In the genomic region with DNA sequence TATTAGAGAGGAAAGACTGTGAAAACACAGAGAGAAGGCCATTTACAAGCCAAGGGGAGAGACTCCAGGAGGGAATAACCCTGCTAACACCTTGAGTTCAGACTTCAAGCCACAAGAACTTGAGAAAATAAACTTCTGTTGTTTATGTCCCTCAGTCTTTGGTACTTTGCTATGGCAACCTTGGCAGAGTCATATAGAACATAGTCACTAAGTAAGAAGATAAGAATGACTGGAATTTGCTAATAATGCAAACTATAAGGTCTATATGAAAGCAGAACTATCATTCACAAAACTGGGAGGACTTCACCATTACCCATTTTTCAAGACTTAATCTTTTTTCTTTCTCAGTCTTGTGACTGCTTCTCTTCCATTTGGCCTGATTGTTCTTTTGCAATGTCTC, we compare ENCODE assay signal across 21 cellular contexts.
A peak's percentile ranks its signal among the peaks of the same experiment; 100 is the strongest.
DNase-seq lines count a peak whose midpoint lies in the region; ATAC-seq, FAIRE-seq and TF ChIP-seq lines count a peak whose summit lies in the region.
"Had no signal": no experiment of that assay in that cellular context is flagged by ENCODE, and none has a peak within 500 bp of the region (broad histone marks: within the 10 kb centered on the region; RNA-seq: fewer than 3 reads in every experiment).

No MANE protein-coding gene starts in this region.

- no peak overlapping the region for H3K27ac ChIP-seq in PC-3 (ENCODE audit: low read length)
- H3K27ac ChIP-seq in kidney (ENCODE audit: low read depth in 2 of 2, low read length in 2 of 2): no peak overlapping the region
- H3K27ac ChIP-seq: esophagus squamous epithelium, right atrium auricular region, thoracic aorta had no signal

- no peak for FAIRE-seq in kidney (lab: Jason Lieb, UNC)
- FAIRE-seq: GM12878, HepG2 had no signal

- H3K9me3 Mint-ChIP-seq in activated T-helper 17 cell treated with anti-CD3 and anti-CD28 coated beads, Interleukin-2, amount 50 U/mL, for 72 hours: no peaks in the 10 kb centered on the region

- no peaks in the 10 kb centered on the region for H3K79me2 ChIP-seq in PC-3 (ENCODE audit: low read length)

- H3K36me3 ChIP-seq in PC-3 (ENCODE audit: low read depth, low read length) (no peaks in the 10 kb centered on the region), kidney (ENCODE audit: control insufficient read depth in 1 of 2, insufficient read depth in 2 of 2, low read length in 2 of 2) (no peaks in the 10 kb centered on the region), mucosa of descending colon (ENCODE audit: low read depth) (no peaks in the 10 kb centered on the region)
- H3K36me3 ChIP-seq: esophagus squamous epithelium, right atrium auricular region, thoracic aorta had no signal

- no peak for TF ChIP-seq CTCF in PC-3 (conservative IDR thresholded peaks at IDR 0.05; ENCODE audit: low read depth, low read length)
- no peak for TF ChIP-seq CTCF in fibroblast of mammary gland (conservative IDR thresholded peaks at IDR 0.05; ENCODE audit: control insufficient read depth, insufficient read depth, low read depth, low read length)
- no peak for TF ChIP-seq CTCF in retinal pigment epithelial cell (conservative IDR thresholded peaks at IDR 0.05; ENCODE audit: low read depth, low read length)
- TF ChIP-seq CTCF in kidney (IDR thresholded peaks at IDR 0.05; ENCODE audit: borderline replicate concordance, extremely low read depth, insufficient read depth): no peak
- TF ChIP-seq CTCF in mucosa of descending colon (IDR thresholded peaks at IDR 0.05): no peak

- no peaks in the 10 kb centered on the region for H4K20me1 ChIP-seq in PC-3 (ENCODE audit: low read length)

- CTCF ChIA-PET in PC-3 (lab: Charles Lee): no interaction called here

- H2AFZ ChIP-seq in PC-3 (ENCODE audit: low read length): no peak overlapping the region

- no peaks in the 10 kb centered on the region for H3K27me3 Mint-ChIP-seq in activated T-helper 17 cell treated with anti-CD3 and anti-CD28 coated beads, Interleukin-2, amount 50 U/mL, for 72 hours
- H3K27me3 Mint-ChIP-seq: activated CD4-positive, alpha-beta T cell treated with anti-CD3 and anti-CD28 coated beads, Interleukin-2, amount 10 ng/mL, durations not matched to agents 7 days and 5 days; activated T-cell treated with anti-CD3 and anti-CD28 coated beads, Interleukin-2, amount 50 U/mL, for 24 hours; CD4-positive, CD25-positive, alpha-beta regulatory T cell had no signal

- H3K9me3 ChIP-seq in PC-3 (ENCODE audit: low read length) (peaks cover 7% of the 10 kb centered on the region; the same call in 1 of the 2 replicates), kidney (ENCODE audit: control insufficient read depth in 1 of 2, low read length in 2 of 2) (no peaks in the 10 kb centered on the region), mucosa of descending colon (no peaks in the 10 kb centered on the region)
- H3K9me3 ChIP-seq: esophagus squamous epithelium, right atrium auricular region, thoracic aorta had no signal

- H3K4me3 ChIP-seq in PC-3 (ENCODE audit: low read length) (no peak overlapping the region), fibroblast of mammary gland (ENCODE audit: control insufficient read depth, low read depth, low read length) (no peak overlapping the region), retinal pigment epithelial cell (ENCODE audit: low read length) (no peak overlapping the region), kidney (ENCODE audit: low read length in 2 of 2) (no peak overlapping the region), mucosa of descending colon (no peak overlapping the region)
- H3K4me3 ChIP-seq: esophagus squamous epithelium, GM12878, right atrium auricular region, thoracic aorta had no signal

- H3K4me3 Mint-ChIP-seq in activated T-helper 17 cell treated with anti-CD3 and anti-CD28 coated beads, Interleukin-2, amount 50 U/mL, for 72 hours: no peak overlapping the region
- H3K4me3 Mint-ChIP-seq: activated CD4-positive, alpha-beta T cell treated with anti-CD3 and anti-CD28 coated beads, Interleukin-2, amount 10 ng/mL, durations not matched to agents 7 days and 5 days; activated T-cell treated with anti-CD3 and anti-CD28 coated beads, Interleukin-2, amount 50 U/mL, for 24 hours; CD4-positive, CD25-positive, alpha-beta regulatory T cell; H9 had no signal

- POLR2A ChIA-PET in PC-3 (lab: Charles Lee; ENCODE audit: unreplicated experiment): no interaction called here

- no peaks in the 10 kb centered on the region for H3K36me3 Mint-ChIP-seq in activated T-helper 17 cell treated with anti-CD3 and anti-CD28 coated beads, Interleukin-2, amount 50 U/mL, for 72 hours (ENCODE audit: low read depth)
- H3K36me3 Mint-ChIP-seq: CD4-positive, CD25-positive, alpha-beta regulatory T cell had no signal

- H3K27me3 ChIP-seq in PC-3 (ENCODE audit: low read length): no peaks in the 10 kb centered on the region
- H3K27me3 ChIP-seq: esophagus squamous epithelium, right atrium auricular region had no signal

- H3K9me2 ChIP-seq in PC-3 (replicated peaks; ENCODE audit: low read length): no peaks in the 10 kb centered on the region

- no TSS peak for BruUV-seq in PC-3 (replicated peaks; lab: Mats Ljungman, UMichigan)

- H3K9ac ChIP-seq in PC-3 (ENCODE audit: low read length) (no peak overlapping the region), kidney (ENCODE audit: low read length in 2 of 2) (no peak overlapping the region)

- ATAC-seq in PC-3: peak; percentile 22; the same call in 1 of the 2 replicates
- ATAC-seq in activated T-helper 17 cell treated with anti-CD3 and anti-CD28 coated beads, Interleukin-2, amount 50 U/mL, for 72 hours (replicated peaks): no peak
- no peak for ATAC-seq in HG03432 (IDR thresholded peaks at IDR 0.05; ENCODE audit: unreplicated experiment)
- ATAC-seq in mucosa of descending colon: no peak
- ATAC-seq: GM12878, HepG2 had no signal

- no peaks in the 10 kb centered on the region for H3K4me1 ChIP-seq in PC-3 (ENCODE audit: insufficient read depth, low read length)
- H3K4me1 ChIP-seq in kidney (ENCODE audit: control insufficient read depth in 1 of 2, insufficient read depth in 1 of 2, low read depth in 1 of 2, low read length in 2 of 2): no peaks in the 10 kb centered on the region
- H3K4me1 ChIP-seq in mucosa of descending colon (ENCODE audit: low read depth): no peaks in the 10 kb centered on the region
- H3K4me1 ChIP-seq: esophagus squamous epithelium, right atrium auricular region had no signal

- no peaks in the 10 kb centered on the region for H3K4me1 Mint-ChIP-seq in activated T-helper 17 cell treated with anti-CD3 and anti-CD28 coated beads, Interleukin-2, amount 50 U/mL, for 72 hours
- H3K4me1 Mint-ChIP-seq: activated CD4-positive, alpha-beta T cell treated with anti-CD3 and anti-CD28 coated beads, Interleukin-2, amount 10 ng/mL, durations not matched to agents 7 days and 5 days; CD4-positive, CD25-positive, alpha-beta regulatory T cell; H9 had no signal

- DNase-seq in EH (ENCODE audit: low read depth): peak; percentile 85
- peak; percentile 17 for DNase-seq in PC-3
- peak; percentile 35 for DNase-seq in fibroblast of mammary gland (ENCODE audit: low read depth)
- peak; percentile 90 for DNase-seq in retinal pigment epithelial cell (ENCODE audit: low read depth)
- no peak for DNase-seq in kidney
- DNase-seq in mucosa of descending colon: no peak
- DNase-seq: activated CD4-positive, alpha-beta T cell treated with anti-CD3 and anti-CD28 coated beads, Interleukin-2, amount 10 ng/mL, durations not matched to agents 7 days and 5 days; activated T-cell treated with anti-CD3 and anti-CD28 coated beads, Interleukin-2, amount 50 U/mL, for 24 hours; amygdala; CD4-positive, CD25-positive, alpha-beta regulatory T cell; dermis blood vessel endothelial cell; esophagus squamous epithelium; H9; NCI-H2081; NCI-H526 treated with DMSO at 0.1 percent for 48 hours had no signal

- H3F3A ChIP-seq in PC-3 (ENCODE audit: low read length, unreplicated experiment): no peaks in the 10 kb centered on the region

- H3K4me2 ChIP-seq in PC-3 (ENCODE audit: low read length): no peak overlapping the region

- intact Hi-C loops in PC-3 (cut with micrococcal nuclease) (no loop called here), kidney (cut with DNase I) (no loop called here), mucosa of descending colon (cut with DNase I, micrococcal nuclease) (no loop called here)

- H3K27ac Mint-ChIP-seq in activated T-helper 17 cell treated with anti-CD3 and anti-CD28 coated beads, Interleukin-2, amount 50 U/mL, for 72 hours: no peak overlapping the region
- H3K27ac Mint-ChIP-seq: activated CD4-positive, alpha-beta T cell treated with anti-CD3 and anti-CD28 coated beads, Interleukin-2, amount 10 ng/mL, durations not matched to agents 7 days and 5 days; activated T-cell treated with anti-CD3 and anti-CD28 coated beads, Interleukin-2, amount 50 U/mL, for 24 hours; CD4-positive, CD25-positive, alpha-beta regulatory T cell; H9 had no signal

Comparison
In these comparisons a context has a peak if more than half of its experiments do, and no peak if none do; other contexts are left out.
1. DNase-seq: peak in EH (single experiment), PC-3 (single experiment), fibroblast of mammary gland (single experiment) and retinal pigment epithelial cell (single experiment); none in kidney (single experiment) and mucosa of descending colon (0 of 3).